8 cellular contexts compared by ENCODE assay signal in genomic region chr11:88359529-88359928, GRCh38. TPM values are rescaled to one million over a fixed set of nuclear protein-coding genes. Genes with fewer than 3 reads are reported as not detected.
DNase-seq lines count a peak whose midpoint lies in the region; ATAC-seq and TF ChIP-seq lines count a peak whose summit lies in the region.

No MANE protein-coding gene starts in this region.

- H3K36me3 Mint-ChIP-seq in activated B cell treated with CpG ODN at 0.5 μM for 24 hours (ENCODE audit: low read depth): no peaks in the 10 kb centered on the region

- peak overlapping the region; percentile 50 for H3K27ac Mint-ChIP-seq in activated B cell treated with CpG ODN at 0.5 μM for 24 hours

- intact Hi-C loops in activated B cell treated with CpG ODN at 0.5 μM for 24 hours (cut with micrococcal nuclease): no loop called here

- ATAC-seq in GM21367 (IDR thresholded peaks at IDR 0.05; ENCODE audit: unreplicated experiment) (peak; percentile 66), HG03378 (IDR thresholded peaks at IDR 0.05; ENCODE audit: unreplicated experiment) (peak; percentile 76), activated B cell treated with CpG ODN at 0.5 μM for 24 hours (ENCODE audit: low read depth) (peak; percentile 61)

- in situ Hi-C loops in GM13976 (cut with MboI; ENCODE audit: low sequenced_read_pairs, unreplicated experiment): no loop called here

- no peak overlapping the region for H3K4me3 Mint-ChIP-seq in activated B cell treated with CpG ODN at 0.5 μM for 24 hours

- H3K27me3 Mint-ChIP-seq in activated B cell treated with CpG ODN at 0.5 μM for 24 hours: no peaks in the 10 kb centered on the region

- peaks cover 30% of the 10 kb centered on the region for H3K4me1 Mint-ChIP-seq in activated B cell treated with CpG ODN at 0.5 μM for 24 hours

- no peak for TF ChIP-seq CTCF in GM13976 (IDR thresholded peaks at IDR 0.05; ENCODE audit: borderline replicate concordance, control extremely low read depth, extremely low read depth, insufficient read depth, missing control alignments)
- no peak for TF ChIP-seq CTCF in activated B cell treated with CpG ODN at 0.5 μM for 24 hours (IDR thresholded peaks at IDR 0.05)

- H3K9me3 Mint-ChIP-seq in activated B cell treated with CpG ODN at 0.5 μM for 24 hours: no peaks in the 10 kb centered on the region

- POLR2A ChIA-PET in activated B cell treated with CpG ODN at 0.5 μM for 24 hours (lab: Charles Lee): interaction anchor here (0.5 to 1.0 kb wide), 3 partner anchors 19 to 39 kb away, joined by 3 read pairs; partner anchors contain the start of gene CTSC

- peak; percentile 29 for DNase-seq in GM13976 (ENCODE audit: low spot score)
- DNase-seq in activated B cell treated with CpG ODN at 0.5 μM for 24 hours: no peak
- DNase-seq in putamen (ENCODE audit: low spot score): no peak
- no peak for DNase-seq in kidney glomerular epithelial cell (lab: John Stamatoyannopoulos, UW)
- DNase-seq in Ammon's horn (ENCODE audit: low spot score): no peak
- DNase-seq in stimulated activated CD4-positive, alpha-beta T cell treated with anti-CD3 and anti-CD28 coated beads, Interleukin-4, amount 100 ng/mL, for 1 hour: no peak

- CTCF ChIA-PET in activated B cell treated with CpG ODN at 0.5 μM for 24 hours (lab: Charles Lee): no interaction called here

RNA-seq across cellular contexts. Expression of gene CTSC, which starts 22.0 kb away (rescaled TPM):
- 30.6 and 31.2 TPM in 2 replicates for total RNA-seq in activated B cell treated with CpG ODN at 0.5 μM for 24 hours
